Comparison of ENCODE assay signal across 1 cellular context in genomic region chr1:150234647-150235435, GRCh38.
TF ChIP-seq lines count a peak whose summit lies in the region.

No MANE protein-coding gene starts in this region.

TF ChIP-seq in SK-N-SH, 30 proteins besides CTCF, POLR2A, EP300 and RAD21:
- no peak for TF ChIP-seq RXRA (IDR thresholded peaks at IDR 0.05; ENCODE audit: borderline replicate concordance, low read depth)
- TF ChIP-seq FOSL2 (IDR thresholded peaks at IDR 0.05; ENCODE audit: borderline replicate concordance, low read depth) = no peak
- peak; percentile 6; the same call in 1 of the 2 replicates for TF ChIP-seq SIN3A (IDR thresholded peaks at IDR 0.05; ENCODE audit: borderline replicate concordance, low read depth, low read length)
- no peak for TF ChIP-seq NRF1 (IDR thresholded peaks at IDR 0.05; ENCODE audit: low read depth, low read length)
- TF ChIP-seq TEAD4 (IDR thresholded peaks at IDR 0.05; ENCODE audit: borderline replicate concordance, insufficient read depth) = no peak
- no peak for TF ChIP-seq USF1 (IDR thresholded peaks at IDR 0.05; ENCODE audit: borderline replicate concordance, low read depth)
- TF ChIP-seq, protein P1, sequence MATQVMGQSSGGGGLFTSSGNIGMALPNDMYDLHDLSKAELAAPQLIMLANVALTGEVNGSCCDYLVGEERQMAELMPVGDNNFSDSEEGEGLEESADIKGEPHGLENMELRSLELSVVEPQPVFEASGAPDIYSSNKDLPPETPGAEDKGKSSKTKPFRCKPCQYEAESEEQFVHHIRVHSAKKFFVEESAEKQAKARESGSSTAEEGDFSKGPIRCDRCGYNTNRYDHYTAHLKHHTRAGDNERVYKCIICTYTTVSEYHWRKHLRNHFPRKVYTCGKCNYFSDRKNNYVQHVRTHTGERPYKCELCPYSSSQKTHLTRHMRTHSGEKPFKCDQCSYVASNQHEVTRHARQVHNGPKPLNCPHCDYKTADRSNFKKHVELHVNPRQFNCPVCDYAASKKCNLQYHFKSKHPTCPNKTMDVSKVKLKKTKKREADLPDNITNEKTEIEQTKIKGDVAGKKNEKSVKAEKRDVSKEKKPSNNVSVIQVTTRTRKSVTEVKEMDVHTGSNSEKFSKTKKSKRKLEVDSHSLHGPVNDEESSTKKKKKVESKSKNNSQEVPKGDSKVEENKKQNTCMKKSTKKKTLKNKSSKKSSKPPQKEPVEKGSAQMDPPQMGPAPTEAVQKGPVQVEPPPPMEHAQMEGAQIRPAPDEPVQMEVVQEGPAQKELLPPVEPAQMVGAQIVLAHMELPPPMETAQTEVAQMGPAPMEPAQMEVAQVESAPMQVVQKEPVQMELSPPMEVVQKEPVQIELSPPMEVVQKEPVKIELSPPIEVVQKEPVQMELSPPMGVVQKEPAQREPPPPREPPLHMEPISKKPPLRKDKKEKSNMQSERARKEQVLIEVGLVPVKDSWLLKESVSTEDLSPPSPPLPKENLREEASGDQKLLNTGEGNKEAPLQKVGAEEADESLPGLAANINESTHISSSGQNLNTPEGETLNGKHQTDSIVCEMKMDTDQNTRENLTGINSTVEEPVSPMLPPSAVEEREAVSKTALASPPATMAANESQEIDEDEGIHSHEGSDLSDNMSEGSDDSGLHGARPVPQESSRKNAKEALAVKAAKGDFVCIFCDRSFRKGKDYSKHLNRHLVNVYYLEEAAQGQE (IDR thresholded peaks at IDR 0.05; ENCODE audit: low read depth, low read length) = no peak
- no peak for TF ChIP-seq IRF3 (IDR thresholded peaks at IDR 0.05; ENCODE audit: low read depth, low read length)
- TF ChIP-seq SMC3 (IDR thresholded peaks at IDR 0.05; ENCODE audit: low read depth, low read length) = no peak
- TF ChIP-seq ELF1 (IDR thresholded peaks at IDR 0.05) = no peak
- no peak for TF ChIP-seq RFX5 (IDR thresholded peaks at IDR 0.05; ENCODE audit: low read length)
- TF ChIP-seq PBX3 (IDR thresholded peaks at IDR 0.05) = 0 out of 2 replicates have a peak, but pooled peaks have one; percentile 2
- no peak for TF ChIP-seq GABPA (IDR thresholded peaks at IDR 0.05; ENCODE audit: low read depth)
- TF ChIP-seq YY1 (IDR thresholded peaks at IDR 0.05; ENCODE audit: low read depth) = 0 out of 2 replicates have a peak, but pooled peaks have one; percentile 43
- TF ChIP-seq POLR2AphosphoS5 (IDR thresholded peaks at IDR 0.05; ENCODE audit: low read depth, low read length) = peak; percentile 57; the same call in 1 of the 2 replicates
- TF ChIP-seq, protein P2, sequence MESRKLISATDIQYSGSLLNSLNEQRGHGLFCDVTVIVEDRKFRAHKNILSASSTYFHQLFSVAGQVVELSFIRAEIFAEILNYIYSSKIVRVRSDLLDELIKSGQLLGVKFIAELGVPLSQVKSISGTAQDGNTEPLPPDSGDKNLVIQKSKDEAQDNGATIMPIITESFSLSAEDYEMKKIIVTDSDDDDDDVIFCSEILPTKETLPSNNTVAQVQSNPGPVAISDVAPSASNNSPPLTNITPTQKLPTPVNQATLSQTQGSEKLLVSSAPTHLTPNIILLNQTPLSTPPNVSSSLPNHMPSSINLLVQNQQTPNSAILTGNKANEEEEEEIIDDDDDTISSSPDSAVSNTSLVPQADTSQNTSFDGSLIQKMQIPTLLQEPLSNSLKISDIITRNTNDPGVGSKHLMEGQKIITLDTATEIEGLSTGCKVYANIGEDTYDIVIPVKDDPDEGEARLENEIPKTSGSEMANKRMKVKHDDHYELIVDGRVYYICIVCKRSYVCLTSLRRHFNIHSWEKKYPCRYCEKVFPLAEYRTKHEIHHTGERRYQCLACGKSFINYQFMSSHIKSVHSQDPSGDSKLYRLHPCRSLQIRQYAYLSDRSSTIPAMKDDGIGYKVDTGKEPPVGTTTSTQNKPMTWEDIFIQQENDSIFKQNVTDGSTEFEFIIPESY (IDR thresholded peaks at IDR 0.05; ENCODE audit: borderline replicate concordance, low read depth) = 0 out of 2 replicates have a peak, but pooled peaks have one; percentile 60
- no peak for TF ChIP-seq FOXM1 (IDR thresholded peaks at IDR 0.05; ENCODE audit: low read depth)
- TF ChIP-seq, protein P3, sequence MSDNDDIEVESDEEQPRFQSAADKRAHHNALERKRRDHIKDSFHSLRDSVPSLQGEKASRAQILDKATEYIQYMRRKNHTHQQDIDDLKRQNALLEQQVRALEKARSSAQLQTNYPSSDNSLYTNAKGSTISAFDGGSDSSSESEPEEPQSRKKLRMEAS (IDR thresholded peaks at IDR 0.05; ENCODE audit: low read depth) = peak; percentile 90
- no peak for TF ChIP-seq NFIC (IDR thresholded peaks at IDR 0.05; ENCODE audit: borderline replicate concordance)
- no peak for TF ChIP-seq TCF12 (IDR thresholded peaks at IDR 0.05)
- no peak for TF ChIP-seq MEF2A (IDR thresholded peaks at IDR 0.05; ENCODE audit: borderline replicate concordance, low read depth)
- TF ChIP-seq, protein P4, sequence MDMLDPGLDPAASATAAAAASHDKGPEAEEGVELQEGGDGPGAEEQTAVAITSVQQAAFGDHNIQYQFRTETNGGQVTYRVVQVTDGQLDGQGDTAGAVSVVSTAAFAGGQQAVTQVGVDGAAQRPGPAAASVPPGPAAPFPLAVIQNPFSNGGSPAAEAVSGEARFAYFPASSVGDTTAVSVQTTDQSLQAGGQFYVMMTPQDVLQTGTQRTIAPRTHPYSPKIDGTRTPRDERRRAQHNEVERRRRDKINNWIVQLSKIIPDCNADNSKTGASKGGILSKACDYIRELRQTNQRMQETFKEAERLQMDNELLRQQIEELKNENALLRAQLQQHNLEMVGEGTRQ (IDR thresholded peaks at IDR 0.05; ENCODE audit: borderline replicate concordance, low read depth, low read length) = no peak
- 0 out of 2 replicates have a peak, but pooled peaks have one; percentile 39 for TF ChIP-seq TAF1 (IDR thresholded peaks at IDR 0.05; ENCODE audit: borderline replicate concordance, low read depth, low read length)
- no peak for TF ChIP-seq GATA2 (CRISPR knock-in tag; IDR thresholded peaks at IDR 0.05)
- no peak for TF ChIP-seq EZH2phosphoT487 (IDR thresholded peaks at IDR 0.05; ENCODE audit: borderline replicate concordance, low read depth)
- TF ChIP-seq CHD2 (IDR thresholded peaks at IDR 0.05; ENCODE audit: low read length, partially characterized antibody) = no peak
- peak; percentile 69 for TF ChIP-seq MXI1 (IDR thresholded peaks at IDR 0.05; ENCODE audit: low read depth, low read length)
- no peak for TF ChIP-seq FOXJ3 (CRISPR knock-in tag; IDR thresholded peaks at IDR 0.05)
- no peak for TF ChIP-seq JUND (IDR thresholded peaks at IDR 0.05)
- TF ChIP-seq RCOR1 (IDR thresholded peaks at IDR 0.05; ENCODE audit: low read length) = no peak
